In the genomic region with DNA sequence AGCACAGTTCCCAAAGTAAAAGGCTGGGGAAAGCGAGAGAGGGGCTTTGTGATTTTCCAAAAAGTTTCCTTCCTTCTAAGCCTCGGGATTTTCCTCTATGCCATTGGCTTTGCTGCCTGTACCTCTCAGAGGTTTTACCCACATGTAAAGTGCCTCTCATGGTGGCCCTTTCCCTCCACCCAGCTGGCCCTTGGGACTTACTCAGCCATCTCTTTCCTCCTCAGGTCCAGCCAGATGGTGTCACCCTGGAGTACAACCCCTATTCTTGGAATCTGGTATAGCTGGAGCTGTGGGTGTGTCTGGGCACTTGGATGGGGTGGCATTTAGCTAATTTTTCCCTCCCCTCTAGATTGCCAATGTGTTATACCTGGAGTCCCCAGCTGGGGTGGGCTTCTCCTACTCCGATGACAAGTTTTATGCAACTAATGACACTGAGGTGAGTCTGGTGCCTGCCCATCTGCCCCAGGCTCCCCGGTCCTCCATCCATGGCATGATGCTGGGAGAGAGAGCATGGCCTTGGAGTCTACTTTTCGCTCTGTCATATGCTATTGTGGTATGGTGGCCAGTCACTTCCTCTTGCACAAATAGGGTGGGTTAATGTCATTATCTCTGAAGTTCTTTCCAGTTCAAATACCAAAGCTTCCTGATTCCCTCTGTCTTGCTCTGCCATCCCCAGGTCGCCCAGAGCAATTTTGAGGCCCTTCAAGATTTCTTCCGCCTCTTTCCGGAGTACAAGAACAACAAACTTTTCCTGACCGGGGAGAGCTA, we compare ENCODE assay signal across 8 cellular contexts. TPM values are rescaled to one million over a fixed set of nuclear protein-coding genes. Genes with fewer than 3 reads are reported as not detected.
DNase-seq lines count a peak whose midpoint lies in the region; ATAC-seq, FAIRE-seq and TF ChIP-seq lines count a peak whose summit lies in the region.

No MANE protein-coding gene starts in this region.

- peaks cover 9% of the 10 kb centered on the region for H3K36me3 ChIP-seq in bronchial epithelial cell (ENCODE audit: control insufficient read depth, insufficient read depth, low read length)
- peaks cover 3 to 39% of the 10 kb centered on the region in 2 donors for H3K36me3 ChIP-seq in lung (ENCODE audit: control insufficient read depth in 2 of 2, insufficient read depth in 2 of 2, low read length in 2 of 2)
- H3K36me3 ChIP-seq in aorta (ENCODE audit: control insufficient read depth in 1 of 2, insufficient read depth in 2 of 2, low read length in 1 of 2), result peaks cover 0 to 2% of the 10 kb centered on the region in 2 donors

- TF ChIP-seq CTCF in bronchial epithelial cell (IDR thresholded peaks at IDR 0.05; ENCODE audit: insufficient read depth, low read length, severe bottlenecking) (peak; percentile 12), lung (IDR thresholded peaks at IDR 0.05; ENCODE audit: control extremely low read depth, extremely low read depth) (no peak)

- H3K27me3 ChIP-seq in bronchial epithelial cell (ENCODE audit: control insufficient read depth, insufficient read depth, low read length), result no peaks in the 10 kb centered on the region
- no peaks in the 10 kb centered on the region for H3K27me3 ChIP-seq in lung (ENCODE audit: control insufficient read depth, insufficient read depth)
- no peaks in the 10 kb centered on the region for H3K27me3 ChIP-seq in aorta (ENCODE audit: control insufficient read depth in 1 of 2, insufficient read depth in 2 of 2, low read length in 1 of 2)

- intact Hi-C loops in aorta (cut with DNase I), result loop anchor here (5.0 kb wide), 2 partner anchors 80 to 95 kb away; a partner anchor contains a TSS

- H3K4me3 ChIP-seq in bronchial epithelial cell (ENCODE audit: low read depth, low read length) (peak overlapping the region; percentile 89), lung (peak overlapping the region; percentile 93), aorta (ENCODE audit: low read length in 2 of 2) (no peak overlapping the region)

- DNase-seq in DMS53 (lab: John Stamatoyannopoulos, UW), result peak; percentile 50
- DNase-seq in DMS53 treated with DMSO at 0.1 percent for 48 hours (lab: John Stamatoyannopoulos, UW; ENCODE audit: unreplicated experiment), result no peak
- DNase-seq in NCI-H460 (ENCODE audit: extremely low read depth, low read depth), result peak; percentile 38
- peak; percentile 45 for DNase-seq in bronchial epithelial cell (ENCODE audit: low read depth)
- no peak for DNase-seq in lung (ENCODE audit: low spot score)
- peak; percentile 43 to 52 for DNase-seq in aorta
- no peak for DNase-seq in activated CD4-positive, alpha-beta T cell treated with anti-CD3 and anti-CD28 coated beads, Interleukin-2, amount 50 U/mL, for 4 hours

- 67 to 77% methylated on average over 9 of the region's 9 CpGs for WGBS in lung, 2 donors
- 78 to 80% methylated on average over 9 of the region's 9 CpGs for whole genome bisulfite sequencing in aorta, 2 donors

- H3K9me3 ChIP-seq in lung (ENCODE audit: control insufficient read depth in 2 of 2, insufficient read depth in 1 of 2, low read length in 1 of 2) (no peaks in the 10 kb centered on the region), aorta (ENCODE audit: control insufficient read depth, low read length) (no peaks in the 10 kb centered on the region)

- FAIRE-seq in bronchial epithelial cell (lab: Jason Lieb, UNC), result no peak

- peaks cover 0 to 10% of the 10 kb centered on the region in 2 donors for H3K4me1 ChIP-seq in lung (ENCODE audit: control insufficient read depth in 2 of 2, insufficient read depth in 2 of 2, low read length in 2 of 2)
- no peaks in the 10 kb centered on the region for H3K4me1 ChIP-seq in aorta (ENCODE audit: control insufficient read depth in 1 of 2, insufficient read depth in 2 of 2, low read length in 2 of 2)

- ATAC-seq in lung (ENCODE audit: insufficient read depth, low FRiP score), result no peak
- ATAC-seq in aorta (ENCODE audit: low FRiP score), result no peak
- no peak for ATAC-seq in GM18517 (IDR thresholded peaks at IDR 0.05; ENCODE audit: unreplicated experiment)

- peak overlapping the region in 1 of 2 donors; percentile 94 for H3K27ac ChIP-seq in lung (ENCODE audit: low read depth in 1 of 2, low read length in 1 of 2)
- no peak overlapping the region for H3K27ac ChIP-seq in aorta (ENCODE audit: low read depth in 1 of 2, low read length in 2 of 2)

RNA-seq across cellular contexts. Expression of a gene that starts 1.1 kb away (rescaled TPM):
- total RNA-seq in NCI-H460 (2014; rRNA removed; shearing (Covaris generic)), result 80.3 and 81.6 TPM in 2 replicates
- 119 and 163 TPM in 2 replicates for polyA plus RNA-seq in NCI-H460 (2014; cell fraction: nucleus; rRNA removed)
- total RNA-seq in bronchial epithelial cell (16.8 and 21.0 TPM in 2 replicates), lung (100 to 1,000 TPM in 1 of 2 donors, 10 to 100 TPM in 1; 72.2 to 170 TPM), aorta (100 to 1,000 TPM in 1 of 2 donors, 10 to 100 TPM in 1; 83.4 to 140 TPM)
- polyA plus RNA-seq in lung (100 to 1,000 TPM; 109 to 247 TPM), aorta (100 to 1,000 TPM in 1 of 2 donors, 10 to 100 TPM in 1; 37.9 to 175 TPM)

RNA-seq across cellular contexts. Expression of a gene that starts 1.2 kb away (rescaled TPM):
- total RNA-seq in NCI-H460 (2014; rRNA removed; shearing (Covaris generic)), result 1.4 and 1.5 TPM in 2 replicates
- polyA plus RNA-seq in NCI-H460 (2014; cell fraction: nucleus; rRNA removed), result 6.0 and 11.0 TPM in 2 replicates
- total RNA-seq in bronchial epithelial cell (1.8 and 2.6 TPM in 2 replicates), lung (1 to 10 TPM; 5.8 to 8.3 TPM), aorta (10 to 100 TPM in 1 of 2 donors, 1 to 10 TPM in 1; 9.9 to 32.9 TPM)
- polyA plus RNA-seq in lung (1 to 10 TPM; 1.5 to 3.9 TPM), aorta (1 to 10 TPM; 2.0 to 7.0 TPM)

RNA-seq across cellular contexts. Expression of a gene that starts 4.8 kb away (rescaled TPM):
- total RNA-seq in NCI-H460 (2014; rRNA removed; shearing (Covaris generic)), result 0.75 TPM in 1 of 2 replicates, not detected in the other
- 0.54 and 9.3 TPM in 2 replicates for polyA plus RNA-seq in NCI-H460 (2014; cell fraction: nucleus; rRNA removed)
- total RNA-seq in bronchial epithelial cell, result 0.53 and 0.90 TPM in 2 replicates
- 1 to 10 TPM; 2.1 to 3.8 TPM for total RNA-seq in lung
- under 1 TPM; 0.77 to 0.97 TPM for polyA plus RNA-seq in lung
- 1 to 10 TPM; 2.9 to 8.6 TPM for total RNA-seq in aorta
- polyA plus RNA-seq in aorta, result 1 to 10 TPM in 1 of 2 donors, not detected in 1; 2.3 TPM

RNA-seq across cellular contexts. Expression of a gene that starts 11.2 kb away (rescaled TPM):
- 11.2 and 11.4 TPM in 2 replicates for total RNA-seq in NCI-H460 (2014; rRNA removed; shearing (Covaris generic))
- polyA plus RNA-seq in NCI-H460 (2014; cell fraction: nucleus; rRNA removed), result 4.1 and 5.5 TPM in 2 replicates
- total RNA-seq in bronchial epithelial cell (1.3 and 2.8 TPM in 2 replicates), lung (10 to 100 TPM in 1 of 2 donors, 1 to 10 TPM in 1; 5.2 to 11.1 TPM), aorta (1 to 10 TPM; 5.3 to 8.2 TPM)
- polyA plus RNA-seq in lung (1 to 10 TPM; 3.7 to 5.2 TPM), aorta (1 to 10 TPM; 2.9 to 3.4 TPM)

RNA-seq across cellular contexts. Expression of a gene that starts 19.7 kb away (rescaled TPM):
- total RNA-seq in NCI-H460 (2014; rRNA removed; shearing (Covaris generic)), result 116 and 122 TPM in 2 replicates
- polyA plus RNA-seq in NCI-H460 (2014; cell fraction: nucleus; rRNA removed), result 66.0 and 66.3 TPM in 2 replicates
- 26.9 and 37.4 TPM in 2 replicates for total RNA-seq in bronchial epithelial cell
- 10 to 100 TPM; 63.6 to 97.7 TPM for total RNA-seq in lung
- 100 to 1,000 TPM in 1 of 2 donors, 10 to 100 TPM in 1; 26.9 to 125 TPM for polyA plus RNA-seq in lung
- 100 to 1,000 TPM; 113 to 445 TPM for total RNA-seq in aorta
- polyA plus RNA-seq in aorta, result 100 to 1,000 TPM in 1 of 2 donors, 10 to 100 TPM in 1; 80.7 to 103 TPM

Comparison
In these comparisons a context has a peak if more than half of its experiments do, and no peak if none do; other contexts are left out.
1. DNase-seq: peak in DMS53 (single experiment), NCI-H460 (single experiment), bronchial epithelial cell (single experiment) and aorta (2 of 2); none in DMS53 treated with DMSO at 0.1 percent for 48 hours (single experiment), lung (single experiment) and activated CD4-positive, alpha-beta T cell treated with anti-CD3 and anti-CD28 coated beads, Interleukin-2, amount 50 U/mL, for 4 hours (0 of 2).
2. H3K4me3 ChIP-seq: peak in bronchial epithelial cell (single experiment) and lung (single experiment); none in aorta (0 of 2).